9 cellular contexts compared by ENCODE assay signal in the genomic region with DNA sequence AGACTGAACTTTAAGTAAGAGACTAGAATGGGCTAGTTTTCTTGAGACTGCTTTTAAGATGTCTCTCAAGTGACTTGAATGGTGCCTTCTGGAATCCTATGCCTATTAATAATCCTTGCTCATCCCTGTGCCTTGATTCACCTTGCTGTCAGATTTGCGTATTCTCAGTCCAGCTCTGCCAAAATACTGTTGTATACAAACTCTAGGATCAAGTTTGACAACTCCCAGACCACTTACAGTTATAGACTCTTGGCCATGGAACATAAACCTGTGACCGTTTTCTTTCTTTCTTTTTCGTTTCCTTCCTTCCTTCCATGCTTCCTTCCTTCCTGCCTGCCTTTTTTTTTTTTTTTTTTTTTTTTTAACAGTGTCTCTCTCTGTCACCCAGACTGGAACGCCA.
"Had no signal": no experiment of that assay in that cellular context is flagged by ENCODE, and none has a peak within 500 bp of the region (broad histone marks: within the 10 kb centered on the region; RNA-seq: fewer than 3 reads in every experiment).

No MANE protein-coding gene starts in this region.

- H3K27ac Mint-ChIP-seq: GM23338, H9, HFFc6 had no signal

- H3K4me3 Mint-ChIP-seq: GM23338, H9, HFFc6 had no signal

- H3K36me3 ChIP-seq: HAP-1 had no signal

- H3K9me3 ChIP-seq: HAP-1 had no signal

- H3K4me3 ChIP-seq: GM23248, GM23338, HAP-1 had no signal

- ATAC-seq: GM23338, HCT116 had no signal

- H3K4me1 ChIP-seq: HAP-1 had no signal

- H3K27ac ChIP-seq: GM23248 had no signal

- DNase-seq: GM23248, GOT3, H7, H9, HCEC 1CT, HFFc6 had no signal

- H3K4me1 Mint-ChIP-seq: GM23338, H9 had no signal
